In genomic region chr5:101678494-101679193, GRCh38 we compare ENCODE assay signal across 9 cellular contexts.
DNase-seq lines count a peak whose midpoint lies in the region; ATAC-seq and TF ChIP-seq lines count a peak whose summit lies in the region.
"Had no signal": no experiment of that assay in that cellular context is flagged by ENCODE, and none has a peak within 500 bp of the region (broad histone marks: within the 10 kb centered on the region; RNA-seq: fewer than 3 reads in every experiment).

No MANE protein-coding gene starts in this region.

- DNase-seq in AG04450 (ENCODE audit: low read depth, low spot score): peak; percentile 26
- DNase-seq in NCI-H1694 treated with DMSO at 0.1 percent for 48 hours (lab: John Stamatoyannopoulos, UW): peak; percentile 62
- DNase-seq in activated CD4-positive, alpha-beta T cell treated with anti-CD3 and anti-CD28 coated beads, Interleukin-2, amount 10 ng/mL, durations not matched to agents 24 days and 14 days: peak; percentile 76
- peak; percentile 93 for DNase-seq in endodermal cell
- peak; percentile 37 for DNase-seq in middle frontal gyrus (ENCODE audit: extremely low spot score, low spot score)
- peak; percentile 60 to 83 for DNase-seq in tibial nerve (ENCODE audit: low spot score in 2 of 2)

- WGBS in endodermal cell (ENCODE audit: insufficient coverage in 1 of 2, insufficient read length in 1 of 2), 2 experiments: 12 to 19% methylated on average over 7 of the region's 7 CpGs
- 12 to 17% methylated on average over 7 of the region's 7 CpGs for WGBS in tibial nerve, 2 donors

- no peaks in the 10 kb centered on the region for H3K9me3 Mint-ChIP-seq in activated CD4-positive, alpha-beta T cell treated with anti-CD3 and anti-CD28 coated beads, Interleukin-2, amount 10 ng/mL, durations not matched to agents 24 days and 14 days
- no peaks in the 10 kb centered on the region for H3K9me3 Mint-ChIP-seq in endodermal cell
- H3K9me3 Mint-ChIP-seq: stimulated activated naive CD8-positive, alpha-beta T cell treated with anti-CD3 and anti-CD28 coated beads, Interleukin-15, Interleukin-2, amounts not matched to agents 100 ng/mL and 50 ng/mL, for 24 hours had no signal

- H3K27ac ChIP-seq in AG04450 (ENCODE audit: low read depth, low read length) (no peak overlapping the region), endodermal cell (ENCODE audit: low read depth, low read length) (no peak overlapping the region), tibial nerve (no peak overlapping the region)

- H3K9me3 ChIP-seq in AG04450 (ENCODE audit: control insufficient read depth, insufficient read depth, low read length) (no peaks in the 10 kb centered on the region), endodermal cell (ENCODE audit: control insufficient read depth, low read length) (no peaks in the 10 kb centered on the region), tibial nerve (no peaks in the 10 kb centered on the region)

- TF ChIP-seq POLR2A in tibial nerve (IDR thresholded peaks at IDR 0.05): no peak

- TF ChIP-seq CTCF in AG04450 (IDR thresholded peaks at IDR 0.05; ENCODE audit: low read depth, low read length) (peak; percentile 89), GM12875 (IDR thresholded peaks at IDR 0.05; ENCODE audit: borderline replicate concordance, insufficient read depth, low read depth, low read length) (peak; percentile 84), endodermal cell (conservative IDR thresholded peaks at IDR 0.05) (peak; percentile 92), tibial nerve (IDR thresholded peaks at IDR 0.05) (peak; percentile 67 to 92 (median 81))

- H3K36me3 Mint-ChIP-seq in activated CD4-positive, alpha-beta T cell treated with anti-CD3 and anti-CD28 coated beads, Interleukin-2, amount 10 ng/mL, durations not matched to agents 24 days and 14 days (ENCODE audit: low read depth): no peaks in the 10 kb centered on the region
- no peaks in the 10 kb centered on the region for H3K36me3 Mint-ChIP-seq in endodermal cell (ENCODE audit: low read depth)

- no peak for TF ChIP-seq EP300 in tibial nerve (IDR thresholded peaks at IDR 0.05)

- H3K4me3 ChIP-seq in AG04450 (ENCODE audit: low read depth, low read length): no peak overlapping the region
- H3K4me3 ChIP-seq in GM12875 (ENCODE audit: low read depth, low read length): no peak overlapping the region
- H3K4me3 ChIP-seq in endodermal cell (ENCODE audit: low read length): peak overlapping the region; percentile 61
- H3K4me3 ChIP-seq in tibial nerve: no peak overlapping the region

- H3K4me1 Mint-ChIP-seq in activated CD4-positive, alpha-beta T cell treated with anti-CD3 and anti-CD28 coated beads, Interleukin-2, amount 10 ng/mL, durations not matched to agents 24 days and 14 days: no peaks in the 10 kb centered on the region
- H3K4me1 Mint-ChIP-seq in endodermal cell: peaks cover 12% of the 10 kb centered on the region

- H3K27me3 Mint-ChIP-seq in activated CD4-positive, alpha-beta T cell treated with anti-CD3 and anti-CD28 coated beads, Interleukin-2, amount 10 ng/mL, durations not matched to agents 24 days and 14 days: no peaks in the 10 kb centered on the region
- no peaks in the 10 kb centered on the region for H3K27me3 Mint-ChIP-seq in endodermal cell (ENCODE audit: insufficient read depth)

- intact Hi-C loops in activated CD4-positive, alpha-beta T cell treated with anti-CD3 and anti-CD28 coated beads, Interleukin-2, amount 10 ng/mL, durations not matched to agents 24 days and 14 days (cut with micrococcal nuclease): loop anchor here (1.0 kb wide), 1 partner anchor 1248 kb away; no protein-coding TSS in a partner anchor

- H3K36me3 ChIP-seq in endodermal cell (ENCODE audit: control insufficient read depth, insufficient read depth, low read length) (no peaks in the 10 kb centered on the region), tibial nerve (no peaks in the 10 kb centered on the region)

- H3K9ac ChIP-seq in endodermal cell (ENCODE audit: extremely low read depth, low read length, poor library complexity, severe bottlenecking): peak overlapping the region; percentile 24

- CTCF ChIA-PET in AG04450 (lab: Charles Lee): interaction anchor here (0.6 to 2.4 kb wide), 18 partner anchors 9 to 1250 kb away, joined by 3 to 18 read pairs (median 4); no protein-coding TSS in a partner anchor

- POLR2A ChIA-PET in AG04450 (lab: Yijun Ruan, JAX): no interaction called here

- peak; percentile 85 for ATAC-seq in HG02763 (IDR thresholded peaks at IDR 0.05; ENCODE audit: unreplicated experiment)

- H3K4me3 Mint-ChIP-seq in activated CD4-positive, alpha-beta T cell treated with anti-CD3 and anti-CD28 coated beads, Interleukin-2, amount 10 ng/mL, durations not matched to agents 24 days and 14 days: no peak overlapping the region
- H3K4me3 Mint-ChIP-seq in endodermal cell: peak overlapping the region; percentile 15
- H3K4me3 Mint-ChIP-seq: stimulated activated naive CD8-positive, alpha-beta T cell treated with anti-CD3 and anti-CD28 coated beads, Interleukin-15, Interleukin-2, amounts not matched to agents 100 ng/mL and 50 ng/mL, for 24 hours had no signal

- no peaks in the 10 kb centered on the region for H3K4me1 ChIP-seq in endodermal cell (ENCODE audit: control insufficient read depth, insufficient read depth, low read length)
- H3K4me1 ChIP-seq in tibial nerve: peaks cover 0 to 4% (median 0%) of the 10 kb centered on the region in 4 donors

- H3K27me3 ChIP-seq in AG04450 (ENCODE audit: control insufficient read depth, insufficient read depth, low read length): no peaks in the 10 kb centered on the region
- no peaks in the 10 kb centered on the region for H3K27me3 ChIP-seq in endodermal cell (ENCODE audit: control insufficient read depth, insufficient read depth, low read length, poor library complexity, severe bottlenecking)
- no peaks in the 10 kb centered on the region for H3K27me3 ChIP-seq in tibial nerve

- no peak overlapping the region for H3K27ac Mint-ChIP-seq in activated CD4-positive, alpha-beta T cell treated with anti-CD3 and anti-CD28 coated beads, Interleukin-2, amount 10 ng/mL, durations not matched to agents 24 days and 14 days
- H3K27ac Mint-ChIP-seq in endodermal cell: peak overlapping the region; percentile 82
- H3K27ac Mint-ChIP-seq: stimulated activated naive CD8-positive, alpha-beta T cell treated with anti-CD3 and anti-CD28 coated beads, Interleukin-15, Interleukin-2, amounts not matched to agents 100 ng/mL and 50 ng/mL, for 24 hours had no signal

Comparison
In these comparisons a context has a peak if more than half of its experiments do, and no peak if none do; other contexts are left out.
1. DNase-seq: peak in every context shown above with its lines; median percentile 93 in endodermal cell; 76 in activated CD4-positive, alpha-beta T cell treated with anti-CD3 and anti-CD28 coated beads, Interleukin-2, amount 10 ng/mL, durations not matched to agents 24 days and 14 days; 72 in tibial nerve; 62 in NCI-H1694 treated with DMSO at 0.1 percent for 48 hours; 37 in middle frontal gyrus; 26 in AG04450.